ENCODE assay signal across 1 cellular context in the genomic region with DNA sequence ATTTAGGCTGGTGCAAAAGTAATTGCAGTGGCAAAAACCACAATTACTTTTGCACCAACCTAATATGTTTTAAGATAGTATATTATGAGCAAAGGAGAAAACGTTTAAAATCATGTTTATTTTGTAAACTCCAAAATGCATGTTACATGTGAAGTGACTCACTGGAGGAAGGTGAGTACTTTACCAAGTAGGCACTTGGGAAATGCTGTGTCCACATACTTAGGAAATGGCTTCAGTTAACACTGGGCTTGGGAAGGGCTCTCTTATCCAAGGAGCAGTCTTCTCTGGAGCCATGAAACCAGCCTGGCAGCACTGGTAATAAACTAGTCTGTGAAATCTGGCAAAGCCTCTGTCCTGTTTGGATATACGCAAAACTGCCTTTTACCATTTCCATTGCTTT.
TF ChIP-seq lines count a peak whose summit lies in the region.

No MANE protein-coding gene starts in this region.

TF ChIP-seq in GM23338, 12 proteins besides CTCF, POLR2A, EP300 and RAD21:
- no peak for TF ChIP-seq EZH2phosphoT487 (IDR thresholded peaks at IDR 0.05; ENCODE audit: unreplicated experiment)
- TF ChIP-seq ZNF331 (CRISPR knock-in tag; IDR thresholded peaks at IDR 0.05; ENCODE audit: low read depth) = no peak
- no peak for TF ChIP-seq EZH2 (IDR thresholded peaks at IDR 0.05; ENCODE audit: low read depth, unreplicated experiment)
- TF ChIP-seq ZNF114 (CRISPR knock-in tag; IDR thresholded peaks at IDR 0.05) = no peak
- no peak for TF ChIP-seq JUNB (IDR thresholded peaks at IDR 0.05; ENCODE audit: unreplicated experiment)
- no peak for TF ChIP-seq STAT1 (IDR thresholded peaks at IDR 0.05; ENCODE audit: unreplicated experiment)
- TF ChIP-seq, protein P1, sequence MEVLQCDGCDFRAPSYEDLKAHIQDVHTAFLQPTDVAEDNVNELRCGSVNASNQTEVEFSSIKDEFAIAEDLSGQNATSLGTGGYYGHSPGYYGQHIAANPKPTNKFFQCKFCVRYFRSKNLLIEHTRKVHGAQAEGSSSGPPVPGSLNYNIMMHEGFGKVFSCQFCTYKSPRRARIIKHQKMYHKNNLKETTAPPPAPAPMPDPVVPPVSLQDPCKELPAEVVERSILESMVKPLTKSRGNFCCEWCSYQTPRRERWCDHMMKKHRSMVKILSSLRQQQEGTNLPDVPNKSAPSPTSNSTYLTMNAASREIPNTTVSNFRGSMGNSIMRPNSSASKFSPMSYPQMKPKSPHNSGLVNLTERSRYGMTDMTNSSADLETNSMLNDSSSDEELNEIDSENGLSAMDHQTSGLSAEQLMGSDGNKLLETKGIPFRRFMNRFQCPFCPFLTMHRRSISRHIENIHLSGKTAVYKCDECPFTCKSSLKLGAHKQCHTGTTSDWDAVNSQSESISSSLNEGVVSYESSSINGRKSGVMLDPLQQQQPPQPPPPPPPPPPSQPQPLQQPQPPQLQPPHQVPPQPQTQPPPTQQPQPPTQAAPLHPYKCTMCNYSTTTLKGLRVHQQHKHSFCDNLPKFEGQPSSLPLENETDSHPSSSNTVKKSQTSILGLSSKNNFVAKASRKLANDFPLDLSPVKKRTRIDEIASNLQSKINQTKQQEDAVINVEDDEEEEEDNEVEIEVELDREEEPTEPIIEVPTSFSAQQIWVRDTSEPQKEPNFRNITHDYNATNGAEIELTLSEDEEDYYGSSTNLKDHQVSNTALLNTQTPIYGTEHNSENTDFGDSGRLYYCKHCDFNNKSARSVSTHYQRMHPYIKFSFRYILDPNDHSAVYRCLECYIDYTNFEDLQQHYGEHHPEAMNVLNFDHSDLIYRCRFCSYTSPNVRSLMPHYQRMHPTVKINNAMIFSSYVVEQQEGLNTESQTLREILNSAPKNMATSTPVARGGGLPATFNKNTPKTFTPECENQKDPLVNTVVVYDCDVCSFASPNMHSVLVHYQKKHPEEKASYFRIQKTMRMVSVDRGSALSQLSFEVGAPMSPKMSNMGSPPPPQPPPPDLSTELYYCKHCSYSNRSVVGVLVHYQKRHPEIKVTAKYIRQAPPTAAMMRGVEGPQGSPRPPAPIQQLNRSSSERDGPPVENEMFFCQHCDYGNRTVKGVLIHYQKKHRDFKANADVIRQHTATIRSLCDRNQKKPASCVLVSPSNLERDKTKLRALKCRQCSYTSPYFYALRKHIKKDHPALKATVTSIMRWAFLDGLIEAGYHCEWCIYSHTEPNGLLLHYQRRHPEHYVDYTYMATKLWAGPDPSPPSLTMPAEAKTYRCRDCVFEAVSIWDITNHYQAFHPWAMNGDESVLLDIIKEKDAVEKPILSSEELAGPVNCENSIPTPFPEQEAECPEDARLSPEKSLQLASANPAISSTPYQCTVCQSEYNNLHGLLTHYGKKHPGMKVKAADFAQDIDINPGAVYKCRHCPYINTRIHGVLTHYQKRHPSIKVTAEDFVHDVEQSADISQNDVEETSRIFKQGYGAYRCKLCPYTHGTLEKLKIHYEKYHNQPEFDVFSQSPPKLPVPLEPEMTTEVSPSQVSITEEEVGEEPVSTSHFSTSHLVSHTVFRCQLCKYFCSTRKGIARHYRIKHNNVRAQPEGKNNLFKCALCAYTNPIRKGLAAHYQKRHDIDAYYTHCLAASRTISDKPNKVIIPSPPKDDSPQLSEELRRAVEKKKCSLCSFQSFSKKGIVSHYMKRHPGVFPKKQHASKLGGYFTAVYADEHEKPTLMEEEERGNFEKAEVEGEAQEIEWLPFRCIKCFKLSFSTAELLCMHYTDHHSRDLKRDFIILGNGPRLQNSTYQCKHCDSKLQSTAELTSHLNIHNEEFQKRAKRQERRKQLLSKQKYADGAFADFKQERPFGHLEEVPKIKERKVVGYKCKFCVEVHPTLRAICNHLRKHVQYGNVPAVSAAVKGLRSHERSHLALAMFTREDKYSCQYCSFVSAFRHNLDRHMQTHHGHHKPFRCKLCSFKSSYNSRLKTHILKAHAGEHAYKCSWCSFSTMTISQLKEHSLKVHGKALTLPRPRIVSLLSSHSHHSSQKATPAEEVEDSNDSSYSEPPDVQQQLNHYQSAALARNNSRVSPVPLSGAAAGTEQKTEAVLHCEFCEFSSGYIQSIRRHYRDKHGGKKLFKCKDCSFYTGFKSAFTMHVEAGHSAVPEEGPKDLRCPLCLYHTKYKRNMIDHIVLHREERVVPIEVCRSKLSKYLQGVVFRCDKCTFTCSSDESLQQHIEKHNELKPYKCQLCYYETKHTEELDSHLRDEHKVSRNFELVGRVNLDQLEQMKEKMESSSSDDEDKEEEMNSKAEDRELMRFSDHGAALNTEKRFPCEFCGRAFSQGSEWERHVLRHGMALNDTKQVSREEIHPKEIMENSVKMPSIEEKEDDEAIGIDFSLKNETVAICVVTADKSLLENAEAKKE (CRISPR knock-in tag; IDR thresholded peaks at IDR 0.05) = no peak
- no peak for TF ChIP-seq NANOG (IDR thresholded peaks at IDR 0.05; ENCODE audit: borderline replicate concordance)
